In genomic region chr10:124646483-124647352, GRCh38 we compare ENCODE assay signal across 8 cellular contexts.
DNase-seq lines count a peak whose midpoint lies in the region; ATAC-seq and TF ChIP-seq lines count a peak whose summit lies in the region.

No MANE protein-coding gene starts in this region.

- H3K27me3 ChIP-seq in HL-60 (ENCODE audit: insufficient read depth, poor library complexity, severe bottlenecking) (no peaks in the 10 kb centered on the region), left ventricle myocardium inferior (ENCODE audit: low read depth) (no peaks in the 10 kb centered on the region)

- no peak for ATAC-seq in activated T-helper 17 cell treated with anti-CD3 and anti-CD28 coated beads, Interleukin-2, amount 50 U/mL, for 72 hours (replicated peaks)
- ATAC-seq in stimulated activated memory B cell treated with anti-CD40 and anti-IgM and Interleukin-4, amounts not matched to agents 10 μg/mL and 1 μg/mL and 100 μg/mL, for 72 hours: no peak
- ATAC-seq in HG03175 (IDR thresholded peaks at IDR 0.05; ENCODE audit: unreplicated experiment) (no peak), GM19452 (IDR thresholded peaks at IDR 0.05; ENCODE audit: unreplicated experiment) (no peak)

- DNase-seq in HL-60 (ENCODE audit: low read depth in 1 of 2, low spot score in 1 of 2) (peak; percentile 62 to 66), left ventricle myocardium inferior (peak; percentile 80), NCI-H510A (lab: John Stamatoyannopoulos, UW) (no peak)
- no peak for DNase-seq in stimulated activated naive CD4-positive, alpha-beta T cell treated with Interleukin-2 at 50 U/mL for 16 hours (lab: John Stamatoyannopoulos, UW)

- H3K36me3 Mint-ChIP-seq in activated T-helper 17 cell treated with anti-CD3 and anti-CD28 coated beads, Interleukin-2, amount 50 U/mL, for 72 hours (ENCODE audit: low read depth): peaks cover 15% of the 10 kb centered on the region
- peaks cover 36% of the 10 kb centered on the region for H3K36me3 Mint-ChIP-seq in stimulated activated memory B cell treated with anti-CD40 and anti-IgM and Interleukin-4, amounts not matched to agents 10 μg/mL and 1 μg/mL and 100 μg/mL, for 72 hours

- peak overlapping the region; percentile 91 for H3K27ac ChIP-seq in HL-60 (replicated peaks)
- H3K27ac ChIP-seq in left ventricle myocardium inferior (replicated peaks): peak overlapping the region; percentile 86

- H3K4me3 Mint-ChIP-seq in activated T-helper 17 cell treated with anti-CD3 and anti-CD28 coated beads, Interleukin-2, amount 50 U/mL, for 72 hours: peak overlapping the region; percentile 72
- no peak overlapping the region for H3K4me3 Mint-ChIP-seq in stimulated activated memory B cell treated with anti-CD40 and anti-IgM and Interleukin-4, amounts not matched to agents 10 μg/mL and 1 μg/mL and 100 μg/mL, for 72 hours

- H3K9me3 Mint-ChIP-seq in activated T-helper 17 cell treated with anti-CD3 and anti-CD28 coated beads, Interleukin-2, amount 50 U/mL, for 72 hours: no peaks in the 10 kb centered on the region
- H3K9me3 Mint-ChIP-seq in stimulated activated memory B cell treated with anti-CD40 and anti-IgM and Interleukin-4, amounts not matched to agents 10 μg/mL and 1 μg/mL and 100 μg/mL, for 72 hours: no peaks in the 10 kb centered on the region

- H3K4me1 ChIP-seq in left ventricle myocardium inferior: peaks cover 100% of the 10 kb centered on the region

- no peaks in the 10 kb centered on the region for H3K36me3 ChIP-seq in left ventricle myocardium inferior

- H3K4me1 Mint-ChIP-seq in activated T-helper 17 cell treated with anti-CD3 and anti-CD28 coated beads, Interleukin-2, amount 50 U/mL, for 72 hours: peaks cover 57% of the 10 kb centered on the region
- peaks cover 99% of the 10 kb centered on the region for H3K4me1 Mint-ChIP-seq in stimulated activated memory B cell treated with anti-CD40 and anti-IgM and Interleukin-4, amounts not matched to agents 10 μg/mL and 1 μg/mL and 100 μg/mL, for 72 hours

- TF ChIP-seq CTCF in HL-60 (IDR thresholded peaks at IDR 0.05; ENCODE audit: insufficient read depth, low read length) (no peak), left ventricle myocardium inferior (IDR thresholded peaks at IDR 0.05; ENCODE audit: borderline replicate concordance) (no peak)

- H3K27me3 Mint-ChIP-seq in activated T-helper 17 cell treated with anti-CD3 and anti-CD28 coated beads, Interleukin-2, amount 50 U/mL, for 72 hours: no peaks in the 10 kb centered on the region
- no peaks in the 10 kb centered on the region for H3K27me3 Mint-ChIP-seq in stimulated activated memory B cell treated with anti-CD40 and anti-IgM and Interleukin-4, amounts not matched to agents 10 μg/mL and 1 μg/mL and 100 μg/mL, for 72 hours

- H3K27ac Mint-ChIP-seq in activated T-helper 17 cell treated with anti-CD3 and anti-CD28 coated beads, Interleukin-2, amount 50 U/mL, for 72 hours: peak overlapping the region; percentile 68
- peak overlapping the region; percentile 99 for H3K27ac Mint-ChIP-seq in stimulated activated memory B cell treated with anti-CD40 and anti-IgM and Interleukin-4, amounts not matched to agents 10 μg/mL and 1 μg/mL and 100 μg/mL, for 72 hours

- no peaks in the 10 kb centered on the region for H3K9me3 ChIP-seq in left ventricle myocardium inferior (replicated peaks)

- H3K4me3 ChIP-seq in HL-60 (replicated peaks; ENCODE audit: insufficient read depth, low read length): no peak overlapping the region
- no peak overlapping the region for H3K4me3 ChIP-seq in left ventricle myocardium inferior

- intact Hi-C loops in left ventricle myocardium inferior (cut with micrococcal nuclease): no loop called here

Comparison
In these comparisons a context has a peak if more than half of its experiments do, and no peak if none do; other contexts are left out.
1. DNase-seq: peak in HL-60 (2 of 2) and left ventricle myocardium inferior (single experiment); none in NCI-H510A (single experiment) and stimulated activated naive CD4-positive, alpha-beta T cell treated with Interleukin-2 at 50 U/mL for 16 hours (single experiment).